29 cellular contexts compared by ENCODE assay signal in the genomic region with DNA sequence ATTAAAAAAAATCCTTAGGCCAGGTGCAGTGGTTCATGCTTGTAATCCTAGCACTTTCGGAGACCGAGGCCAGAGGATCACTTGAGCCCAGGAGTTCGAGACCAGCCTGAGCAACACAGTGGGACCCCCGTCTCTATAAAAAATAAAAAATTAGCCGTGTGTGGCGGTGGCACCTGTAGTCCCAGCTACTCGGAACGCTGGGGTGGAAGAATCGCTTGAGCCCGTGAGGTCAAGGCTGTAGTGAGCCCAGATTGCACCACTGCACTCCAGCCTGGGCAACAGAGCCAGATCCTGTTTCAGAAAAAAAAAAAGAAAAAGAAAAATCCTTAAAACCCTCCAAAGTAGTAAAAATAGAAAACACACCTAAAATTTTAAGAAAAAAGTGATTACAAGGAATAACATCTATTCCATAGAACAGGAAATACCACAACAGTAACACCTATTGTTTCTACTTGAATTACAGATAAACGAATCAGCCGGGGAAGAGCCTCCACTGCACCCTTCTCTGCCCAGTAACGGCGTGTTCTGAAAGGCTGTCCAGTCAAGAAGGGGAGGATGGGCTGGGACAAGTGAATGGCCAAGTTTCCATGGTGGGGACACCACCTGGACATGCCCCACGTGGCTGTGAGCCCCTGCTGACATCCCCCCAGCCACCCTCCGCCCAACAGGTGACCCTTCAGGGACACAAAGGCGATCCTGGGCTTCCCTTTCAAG. TPM values are rescaled to one million over a fixed set of nuclear protein-coding genes. Genes with fewer than 3 reads are reported as not detected.
"Had no signal": no experiment of that assay in that cellular context is flagged by ENCODE, and none has a peak within 500 bp of the region (broad histone marks: within the 10 kb centered on the region; RNA-seq: fewer than 3 reads in every experiment).

No MANE protein-coding gene starts in this region.

- H3K4me3 ChIP-seq: ascending aorta, body of pancreas had no signal

- DNase-seq: activated CD4-positive, alpha-beta T cell treated with anti-CD3 and anti-CD28 coated beads for 48 hours; activated CD4-positive, alpha-beta T cell treated with anti-CD3 and anti-CD28 coated beads, Interleukin-2, amount 50 U/mL, for 4 hours; activated CD4-positive, CD25-positive, alpha-beta regulatory T cell treated with anti-CD3 and anti-CD28 coated beads, Interleukin-2, amount 50 U/mL, for 72 hours; activated CD8-positive, alpha-beta memory T cell treated with anti-CD3 and anti-CD28 coated beads, Interleukin-2, amount 10 ng/mL, durations not matched to agents 7 days and 5 days; activated CD8-positive, alpha-beta T cell treated with anti-CD3 and anti-CD28 coated beads, Interleukin-2, amount 10 ng/mL, durations not matched to agents 7 days and 5 days; activated effector memory CD4-positive, alpha-beta T cell treated with anti-CD3 and anti-CD28 coated beads, Interleukin-2, amount 50 U/mL, for 16 hours; activated naive CD4-positive, alpha-beta T cell treated with Interleukin-2 at 50 U/mL for 16 hours; activated naive CD8-positive, alpha-beta T cell treated with anti-CD3 and anti-CD28 coated beads, Interleukin-2, amount 50 U/mL, for 24 hours; activated T-cell treated with anti-CD3 and anti-CD28 coated beads, Interleukin-2, amount 50 U/mL, for 4 hours; amniotic stem cell; body of pancreas; IMR-90; Kasumi-1; KBM-7; NCI-H1048; NCI-H146; NCI-H187 treated with DMSO at 0.1 percent for 48 hours; NCI-H2081 treated with DMSO at 0.1 percent for 48 hours; NCI-H446; NCI-H524; NCI-H748 treated with DMSO at 0.1 percent for 48 hours; SHP77 treated with DMSO at 0.1 percent for 48 hours had no signal

- H3K27me3 ChIP-seq: ascending aorta, body of pancreas had no signal

- H3K27ac ChIP-seq: ascending aorta, body of pancreas had no signal

- H3K9me3 Mint-ChIP-seq: activated naive CD4-positive, alpha-beta T cell treated with anti-CD3 and anti-CD28 coated beads, Interleukin-2, amount 50 U/mL, for 72 hours; activated naive CD8-positive, alpha-beta T cell treated with anti-CD3 and anti-CD28 coated beads, Interleukin-2, amount 50 U/mL, for 24 hours; activated T-cell treated with anti-CD3 and anti-CD28 coated beads, Interleukin-2, amount 50 U/mL, for 4 hours; T-helper 1 cell treated with Interleukin-12 subunit alpha and Interleukin-12 subunit beta and Interleukin-4 antibody, amounts not matched to agents 30 μg/mL and 1 μg/mL, for 36 hours; WTC11 had no signal

- H3K4me3 Mint-ChIP-seq: activated CD8-positive, alpha-beta memory T cell treated with anti-CD3 and anti-CD28 coated beads, Interleukin-2, amount 10 ng/mL, durations not matched to agents 7 days and 5 days; activated CD8-positive, alpha-beta T cell treated with anti-CD3 and anti-CD28 coated beads, Interleukin-2, amount 10 ng/mL, durations not matched to agents 7 days and 5 days; activated naive CD8-positive, alpha-beta T cell treated with anti-CD3 and anti-CD28 coated beads, Interleukin-2, amount 50 U/mL, for 24 hours; activated T-cell treated with anti-CD3 and anti-CD28 coated beads, Interleukin-2, amount 50 U/mL, for 4 hours; T-helper 1 cell treated with Interleukin-12 subunit alpha and Interleukin-12 subunit beta and Interleukin-4 antibody, amounts not matched to agents 30 μg/mL and 1 μg/mL, for 36 hours; WTC11 had no signal

- H3K27me3 Mint-ChIP-seq: activated CD8-positive, alpha-beta memory T cell treated with anti-CD3 and anti-CD28 coated beads, Interleukin-2, amount 10 ng/mL, durations not matched to agents 7 days and 5 days; activated naive CD8-positive, alpha-beta T cell treated with anti-CD3 and anti-CD28 coated beads, Interleukin-2, amount 50 U/mL, for 24 hours had no signal

- H3K4me1 Mint-ChIP-seq: activated naive CD8-positive, alpha-beta T cell treated with anti-CD3 and anti-CD28 coated beads, Interleukin-2, amount 50 U/mL, for 24 hours; WTC11 had no signal

- ATAC-seq: activated CD8-positive, alpha-beta memory T cell treated with anti-CD3 and anti-CD28 coated beads, Interleukin-2, amount 10 ng/mL, durations not matched to agents 7 days and 5 days; activated CD8-positive, alpha-beta T cell treated with anti-CD3 and anti-CD28 coated beads, Interleukin-2, amount 10 ng/mL, durations not matched to agents 7 days and 5 days; activated naive CD4-positive, alpha-beta T cell treated with anti-CD3 and anti-CD28 coated beads, Interleukin-2, amount 50 U/mL, for 72 hours; activated naive CD8-positive, alpha-beta T cell treated with anti-CD3 and anti-CD28 coated beads, Interleukin-2, amount 50 U/mL, for 24 hours; activated T-cell treated with anti-CD3 and anti-CD28 coated beads, Interleukin-2, amount 50 U/mL, for 4 hours; body of pancreas; Panc1; WTC11 had no signal

- H3K9me3 ChIP-seq: ascending aorta, body of pancreas had no signal

- H3K27ac Mint-ChIP-seq: activated CD8-positive, alpha-beta memory T cell treated with anti-CD3 and anti-CD28 coated beads, Interleukin-2, amount 10 ng/mL, durations not matched to agents 7 days and 5 days; activated CD8-positive, alpha-beta T cell treated with anti-CD3 and anti-CD28 coated beads, Interleukin-2, amount 10 ng/mL, durations not matched to agents 7 days and 5 days; activated naive CD4-positive, alpha-beta T cell treated with anti-CD3 and anti-CD28 coated beads, Interleukin-2, amount 50 U/mL, for 72 hours; activated naive CD8-positive, alpha-beta T cell treated with anti-CD3 and anti-CD28 coated beads, Interleukin-2, amount 50 U/mL, for 24 hours; T-helper 1 cell treated with Interleukin-12 subunit alpha and Interleukin-12 subunit beta and Interleukin-4 antibody, amounts not matched to agents 30 μg/mL and 1 μg/mL, for 36 hours; WTC11 had no signal

- H3K4me1 ChIP-seq: ascending aorta, body of pancreas had no signal

RNA-seq across cellular contexts. Expression of gene P2RX2, which starts 50.7 kb away (rescaled TPM):
- total RNA-seq: activated CD8-positive, alpha-beta memory T cell treated with anti-CD3 and anti-CD28 coated beads, Interleukin-2, amount 10 ng/mL, durations not matched to agents 7 days and 5 days; activated CD8-positive, alpha-beta T cell treated with anti-CD3 and anti-CD28 coated beads, Interleukin-2, amount 10 ng/mL, durations not matched to agents 7 days and 5 days; activated naive CD4-positive, alpha-beta T cell treated with anti-CD3 and anti-CD28 coated beads, Interleukin-2, amount 50 U/mL, for 72 hours; activated T-cell treated with anti-CD3 and anti-CD28 coated beads, Interleukin-2, amount 50 U/mL, for 4 hours; ascending aorta; IMR-90; OCI-LY7; SK-MEL-5 had no signal
- polyA plus RNA-seq: IMR-90 had no signal

RNA-seq across cellular contexts. Expression of gene LRCOL1, which starts 58.9 kb away (rescaled TPM):
- total RNA-seq: activated CD8-positive, alpha-beta memory T cell treated with anti-CD3 and anti-CD28 coated beads, Interleukin-2, amount 10 ng/mL, durations not matched to agents 7 days and 5 days; activated CD8-positive, alpha-beta T cell treated with anti-CD3 and anti-CD28 coated beads, Interleukin-2, amount 10 ng/mL, durations not matched to agents 7 days and 5 days; activated naive CD4-positive, alpha-beta T cell treated with anti-CD3 and anti-CD28 coated beads, Interleukin-2, amount 50 U/mL, for 72 hours; activated T-cell treated with anti-CD3 and anti-CD28 coated beads, Interleukin-2, amount 50 U/mL, for 4 hours; ascending aorta; body of pancreas; IMR-90; OCI-LY7; SK-MEL-5 had no signal
